Comparison of ENCODE assay signal across 1 cellular context in the genomic region with DNA sequence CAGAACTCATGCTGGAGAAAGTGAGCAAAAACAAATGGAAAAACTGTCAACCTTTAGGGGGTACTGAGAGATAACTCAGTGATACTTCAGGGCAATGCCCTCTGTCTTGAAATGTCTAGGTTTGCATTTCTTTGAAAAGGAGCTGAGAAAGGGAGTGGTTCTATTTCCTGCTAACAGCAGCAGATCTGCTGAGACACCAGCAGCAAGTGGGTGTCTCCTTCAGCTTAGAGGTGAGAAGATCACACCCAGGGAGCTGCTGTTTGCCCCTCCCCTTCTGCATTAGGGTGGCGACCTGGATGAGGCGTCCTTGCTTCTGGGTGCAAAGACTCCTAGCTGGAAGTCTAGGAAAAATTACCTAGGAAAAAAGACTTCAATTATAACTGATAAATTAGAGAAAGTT.
TF ChIP-seq lines count a peak whose summit lies in the region.

No MANE protein-coding gene starts in this region.

TF ChIP-seq in WTC11, 78 proteins besides CTCF, POLR2A, EP300 and RAD21 (continued from another document):
- no peak for TF ChIP-seq ZNF317 (CRISPR knock-in tag; IDR thresholded peaks at IDR 0.05; ENCODE audit: borderline replicate concordance, low read depth)
- no peak for TF ChIP-seq ATF1 (CRISPR knock-in tag; IDR thresholded peaks at IDR 0.05)
- TF ChIP-seq, protein P1, sequence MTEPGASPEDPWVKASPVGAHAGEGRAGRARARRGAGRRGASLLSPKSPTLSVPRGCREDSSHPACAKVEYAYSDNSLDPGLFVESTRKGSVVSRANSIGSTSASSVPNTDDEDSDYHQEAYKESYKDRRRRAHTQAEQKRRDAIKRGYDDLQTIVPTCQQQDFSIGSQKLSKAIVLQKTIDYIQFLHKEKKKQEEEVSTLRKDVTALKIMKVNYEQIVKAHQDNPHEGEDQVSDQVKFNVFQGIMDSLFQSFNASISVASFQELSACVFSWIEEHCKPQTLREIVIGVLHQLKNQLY (CRISPR knock-in tag; IDR thresholded peaks at IDR 0.05), result no peak
- TF ChIP-seq ZNF263 (CRISPR knock-in tag; IDR thresholded peaks at IDR 0.05; ENCODE audit: low read depth), result no peak
- no peak for TF ChIP-seq GTF2I (CRISPR knock-in tag; conservative IDR thresholded peaks at IDR 0.05)
- TF ChIP-seq, protein P2, sequence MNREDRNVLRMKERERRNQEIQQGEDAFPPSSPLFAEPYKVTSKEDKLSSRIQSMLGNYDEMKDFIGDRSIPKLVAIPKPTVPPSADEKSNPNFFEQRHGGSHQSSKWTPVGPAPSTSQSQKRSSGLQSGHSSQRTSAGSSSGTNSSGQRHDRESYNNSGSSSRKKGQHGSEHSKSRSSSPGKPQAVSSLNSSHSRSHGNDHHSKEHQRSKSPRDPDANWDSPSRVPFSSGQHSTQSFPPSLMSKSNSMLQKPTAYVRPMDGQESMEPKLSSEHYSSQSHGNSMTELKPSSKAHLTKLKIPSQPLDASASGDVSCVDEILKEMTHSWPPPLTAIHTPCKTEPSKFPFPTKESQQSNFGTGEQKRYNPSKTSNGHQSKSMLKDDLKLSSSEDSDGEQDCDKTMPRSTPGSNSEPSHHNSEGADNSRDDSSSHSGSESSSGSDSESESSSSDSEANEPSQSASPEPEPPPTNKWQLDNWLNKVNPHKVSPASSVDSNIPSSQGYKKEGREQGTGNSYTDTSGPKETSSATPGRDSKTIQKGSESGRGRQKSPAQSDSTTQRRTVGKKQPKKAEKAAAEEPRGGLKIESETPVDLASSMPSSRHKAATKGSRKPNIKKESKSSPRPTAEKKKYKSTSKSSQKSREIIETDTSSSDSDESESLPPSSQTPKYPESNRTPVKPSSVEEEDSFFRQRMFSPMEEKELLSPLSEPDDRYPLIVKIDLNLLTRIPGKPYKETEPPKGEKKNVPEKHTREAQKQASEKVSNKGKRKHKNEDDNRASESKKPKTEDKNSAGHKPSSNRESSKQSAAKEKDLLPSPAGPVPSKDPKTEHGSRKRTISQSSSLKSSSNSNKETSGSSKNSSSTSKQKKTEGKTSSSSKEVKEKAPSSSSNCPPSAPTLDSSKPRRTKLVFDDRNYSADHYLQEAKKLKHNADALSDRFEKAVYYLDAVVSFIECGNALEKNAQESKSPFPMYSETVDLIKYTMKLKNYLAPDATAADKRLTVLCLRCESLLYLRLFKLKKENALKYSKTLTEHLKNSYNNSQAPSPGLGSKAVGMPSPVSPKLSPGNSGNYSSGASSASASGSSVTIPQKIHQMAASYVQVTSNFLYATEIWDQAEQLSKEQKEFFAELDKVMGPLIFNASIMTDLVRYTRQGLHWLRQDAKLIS (CRISPR knock-in tag; IDR thresholded peaks at IDR 0.05; ENCODE audit: borderline replicate concordance), result no peak
- TF ChIP-seq OVOL2 (CRISPR knock-in tag; IDR thresholded peaks at IDR 0.05; ENCODE audit: borderline replicate concordance), result no peak
- TF ChIP-seq ESRRA (CRISPR knock-in tag; IDR thresholded peaks at IDR 0.05; ENCODE audit: borderline replicate concordance), result no peak
TF ChIP-seq in WTC11: peak in this region for 0.
